Comparison of ENCODE assay signal across 29 cellular contexts in the genomic region with DNA sequence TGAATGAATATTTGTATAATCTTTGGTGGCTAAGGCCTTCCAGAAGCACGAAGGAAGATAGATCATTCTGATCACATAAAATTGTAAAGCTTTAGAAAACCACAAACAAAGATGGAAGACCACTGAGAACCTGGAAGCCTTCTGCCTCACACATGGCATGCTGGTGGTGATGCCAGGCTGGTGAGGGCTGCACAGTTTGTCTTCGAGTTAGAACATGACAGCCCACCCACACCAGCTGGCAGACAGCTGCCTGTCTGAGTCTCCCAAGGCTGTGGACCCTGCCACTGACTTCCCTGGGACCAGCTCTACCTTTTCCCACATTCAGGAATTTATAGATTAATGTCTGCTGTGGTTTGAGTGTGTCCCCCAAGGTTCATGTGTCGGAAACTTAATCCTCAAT. TPM values are rescaled to one million over a fixed set of nuclear protein-coding genes. Genes with fewer than 3 reads are reported as not detected.
"Had no signal": no experiment of that assay in that cellular context is flagged by ENCODE, and none has a peak within 500 bp of the region (broad histone marks: within the 10 kb centered on the region; RNA-seq: fewer than 3 reads in every experiment).

No MANE protein-coding gene starts in this region.

- H3K4me1 ChIP-seq: esophagus muscularis mucosa, foreskin keratinocyte, gastrocnemius medialis, heart right ventricle had no signal

- H3K27me3 ChIP-seq: brain microvascular endothelial cell, foreskin keratinocyte had no signal

- H3K9me3 ChIP-seq: gastrocnemius medialis had no signal

- H3K36me3 ChIP-seq: brain microvascular endothelial cell, esophagus muscularis mucosa, gastrocnemius medialis, heart right ventricle had no signal

- H3K27ac ChIP-seq: brain microvascular endothelial cell, esophagus muscularis mucosa, foreskin keratinocyte, gastrocnemius medialis, heart right ventricle, hepatocyte had no signal

- ATAC-seq: activated CD4-positive, alpha-beta T cell treated with anti-CD3 and anti-CD28 coated beads for 36 hours; activated CD8-positive, alpha-beta memory T cell treated with anti-CD3 and anti-CD28 coated beads, Interleukin-2, amount 10 ng/mL, durations not matched to agents 7 days and 5 days; activated CD8-positive, alpha-beta T cell treated with anti-CD3 and anti-CD28 coated beads, Interleukin-2, amount 10 ng/mL, durations not matched to agents 7 days and 5 days; activated T-helper 17 cell treated with anti-CD3 and anti-CD28 coated beads, Interleukin-2, amount 50 U/mL, for 72 hours; effector memory CD8-positive, alpha-beta T cell; foreskin keratinocyte; gastrocnemius medialis; heart right ventricle had no signal

- H3K4me3 ChIP-seq: esophagus muscularis mucosa, gastrocnemius medialis, heart right ventricle, hepatocyte had no signal

- DNase-seq: activated CD4-positive, alpha-beta memory T cell treated with anti-CD3 and anti-CD28 coated beads for 36 hours; activated CD4-positive, alpha-beta T cell treated with anti-CD3 and anti-CD28 coated beads for 36 hours; activated CD4-positive, alpha-beta T cell treated with anti-CD3 and anti-CD28 coated beads, Interleukin-2, amount 10 ng/mL, durations not matched to agents 24 days and 14 days; activated CD4-positive, CD25-positive, alpha-beta regulatory T cell; activated CD4-positive, CD25-positive, alpha-beta regulatory T cell treated with anti-CD3 and anti-CD28 coated beads, Interleukin-2, amount 50 U/mL, for 72 hours; activated CD8-positive, alpha-beta memory T cell treated with anti-CD3 and anti-CD28 coated beads, Interleukin-2, amount 10 ng/mL, durations not matched to agents 7 days and 5 days; activated CD8-positive, alpha-beta memory T cell treated with anti-CD3 and anti-CD28 coated beads, Interleukin-2, amount 50 U/mL, for 4 hours; activated CD8-positive, alpha-beta T cell treated with anti-CD3 and anti-CD28 coated beads, Interleukin-2, amount 10 ng/mL, durations not matched to agents 7 days and 5 days; activated effector memory CD4-positive, alpha-beta T cell treated with Interleukin-2 at 50 U/mL for 16 hours; activated gamma-delta T cell treated with Interleukin-2 at 50 U/mL for 16 hours; activated naive CD4-positive, alpha-beta T cell treated with anti-CD3 and anti-CD28 coated beads, Interleukin-2, amount 50 U/mL, for 16 hours; activated naive CD4-positive, alpha-beta T cell treated with Interleukin-2 at 50 U/mL for 16 hours; activated T-cell treated with anti-CD3 and anti-CD28 coated beads, Interleukin-2, amount 50 U/mL, for 1 hour; amniotic stem cell; anterior cingulate cortex; brain microvascular endothelial cell; caudate nucleus; cortex of kidney; dermis blood vessel endothelial cell; effector CD4-positive, alpha-beta T cell; effector memory CD8-positive, alpha-beta T cell; erythroblast; foreskin keratinocyte; gastrocnemius medialis; heart right ventricle; T-helper 2 cell had no signal

RNA-seq across cellular contexts. Expression of a gene that starts 48.8 kb away (rescaled TPM):
- total RNA-seq: dermis blood vessel endothelial cell had no signal
